ENCODE assay signal across 1 cellular context in genomic region chr21:34073032-34073748, GRCh38.
TF ChIP-seq lines count a peak whose summit lies in the region.

Gene MRPS6, plus strand, starts transcription at chr21:34073578. Its CDS starts 123 bp downstream, at chr21:34073701.
Gene SLC5A3, plus strand, starts transcription at chr21:34073578. Its CDS starts 21,621 bp downstream, at chr21:34095199.

TF ChIP-seq in HepG2, 621 proteins besides CTCF, POLR2A, EP300 and RAD21 (continued from another document and continues in another):
- TF ChIP-seq, protein P1, sequence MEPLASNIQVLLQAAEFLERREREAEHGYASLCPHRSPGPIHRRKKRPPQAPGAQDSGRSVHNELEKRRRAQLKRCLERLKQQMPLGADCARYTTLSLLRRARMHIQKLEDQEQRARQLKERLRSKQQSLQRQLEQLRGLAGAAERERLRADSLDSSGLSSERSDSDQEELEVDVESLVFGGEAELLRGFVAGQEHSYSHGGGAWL (CRISPR knock-in tag; IDR thresholded peaks at IDR 0.05): peak; percentile 40; the same call in 1 of the 2 replicates
- TF ChIP-seq CEBPZ (IDR thresholded peaks at IDR 0.05; ENCODE audit: low read length) (no peak), ZFP82 (CRISPR knock-in tag; IDR thresholded peaks at IDR 0.05; ENCODE audit: borderline replicate concordance) (peak; percentile 39; the same call in 1 of the 2 replicates), NFIC (IDR thresholded peaks at IDR 0.05; ENCODE audit: low read length) (no peak), SMAD9 (CRISPR knock-in tag; IDR thresholded peaks at IDR 0.05) (no peak), RBM22 (optimal IDR thresholded peaks at IDR 0.05; ENCODE audit: low read length) (no peak), ZNF761 (CRISPR knock-in tag; conservative IDR thresholded peaks at IDR 0.05) (no peak), ERF (CRISPR knock-in tag; IDR thresholded peaks at IDR 0.05) (peak; percentile 76), MEIS2 (CRISPR knock-in tag; IDR thresholded peaks at IDR 0.05) (peak; percentile 55; the same call in 1 of the 2 replicates), ZBTB3 (CRISPR knock-in tag; IDR thresholded peaks at IDR 0.05; ENCODE audit: borderline replicate concordance, low read depth) (no peak), MBD4 (IDR thresholded peaks at IDR 0.05; ENCODE audit: borderline replicate concordance, low read length) (no peak), KAT8 (CRISPR knock-in tag; IDR thresholded peaks at IDR 0.05) (0 out of 2 replicates have a peak, but pooled peaks have one; percentile 13), ZNF784 (CRISPR knock-in tag; IDR thresholded peaks at IDR 0.05; ENCODE audit: borderline replicate concordance) (0 out of 2 replicates have a peak, but pooled peaks have one; percentile 30), ZNF354B (CRISPR knock-in tag; IDR thresholded peaks at IDR 0.05) (no peak), CEBPG (CRISPR knock-in tag; IDR thresholded peaks at IDR 0.05) (no peak), HOXA5 (CRISPR knock-in tag; IDR thresholded peaks at IDR 0.05) (peak; percentile 54; the same call in 1 of the 2 replicates), ZNF616 (CRISPR knock-in tag; IDR thresholded peaks at IDR 0.05; ENCODE audit: low read depth) (no peak), PLRG1 (conservative IDR thresholded peaks at IDR 0.05) (no peak), ARID5B (CRISPR knock-in tag; IDR thresholded peaks at IDR 0.05) (peak; percentile 45; the same call in 1 of the 2 replicates), ZSCAN31 (CRISPR knock-in tag; IDR thresholded peaks at IDR 0.05; ENCODE audit: low read depth) (0 out of 2 replicates have a peak, but pooled peaks have one; percentile 48), ZNF234 (CRISPR knock-in tag; conservative IDR thresholded peaks at IDR 0.05) (0 out of 2 replicates have a peak, but pooled peaks have one; percentile 73), ZNF207 (IDR thresholded peaks at IDR 0.05; ENCODE audit: borderline replicate concordance) (no peak), JARID2 (CRISPR knock-in tag; IDR thresholded peaks at IDR 0.05; ENCODE audit: insufficient replicate concordance) (no peak), ZNF576 (CRISPR knock-in tag; IDR thresholded peaks at IDR 0.05) (no peak), MLLT10 (CRISPR knock-in tag; IDR thresholded peaks at IDR 0.05) (no peak), HDAC1 (CRISPR knock-in tag; IDR thresholded peaks at IDR 0.05) (peak; percentile 60), ZNF121 (CRISPR knock-in tag; IDR thresholded peaks at IDR 0.05) (no peak), ZNF687 (CRISPR knock-in tag; IDR thresholded peaks at IDR 0.05) (peak; percentile 82), ZNF629 (CRISPR knock-in tag; conservative IDR thresholded peaks at IDR 0.05) (no peak), ZBTB1 (CRISPR knock-in tag; IDR thresholded peaks at IDR 0.05; ENCODE audit: borderline replicate concordance) (no peak), HDAC2 (CRISPR knock-in tag; IDR thresholded peaks at IDR 0.05) (peak; percentile 28; the same call in 1 of the 2 replicates), SIN3B (IDR thresholded peaks at IDR 0.05; ENCODE audit: low read length) (no peak)
- TF ChIP-seq, protein P2, sequence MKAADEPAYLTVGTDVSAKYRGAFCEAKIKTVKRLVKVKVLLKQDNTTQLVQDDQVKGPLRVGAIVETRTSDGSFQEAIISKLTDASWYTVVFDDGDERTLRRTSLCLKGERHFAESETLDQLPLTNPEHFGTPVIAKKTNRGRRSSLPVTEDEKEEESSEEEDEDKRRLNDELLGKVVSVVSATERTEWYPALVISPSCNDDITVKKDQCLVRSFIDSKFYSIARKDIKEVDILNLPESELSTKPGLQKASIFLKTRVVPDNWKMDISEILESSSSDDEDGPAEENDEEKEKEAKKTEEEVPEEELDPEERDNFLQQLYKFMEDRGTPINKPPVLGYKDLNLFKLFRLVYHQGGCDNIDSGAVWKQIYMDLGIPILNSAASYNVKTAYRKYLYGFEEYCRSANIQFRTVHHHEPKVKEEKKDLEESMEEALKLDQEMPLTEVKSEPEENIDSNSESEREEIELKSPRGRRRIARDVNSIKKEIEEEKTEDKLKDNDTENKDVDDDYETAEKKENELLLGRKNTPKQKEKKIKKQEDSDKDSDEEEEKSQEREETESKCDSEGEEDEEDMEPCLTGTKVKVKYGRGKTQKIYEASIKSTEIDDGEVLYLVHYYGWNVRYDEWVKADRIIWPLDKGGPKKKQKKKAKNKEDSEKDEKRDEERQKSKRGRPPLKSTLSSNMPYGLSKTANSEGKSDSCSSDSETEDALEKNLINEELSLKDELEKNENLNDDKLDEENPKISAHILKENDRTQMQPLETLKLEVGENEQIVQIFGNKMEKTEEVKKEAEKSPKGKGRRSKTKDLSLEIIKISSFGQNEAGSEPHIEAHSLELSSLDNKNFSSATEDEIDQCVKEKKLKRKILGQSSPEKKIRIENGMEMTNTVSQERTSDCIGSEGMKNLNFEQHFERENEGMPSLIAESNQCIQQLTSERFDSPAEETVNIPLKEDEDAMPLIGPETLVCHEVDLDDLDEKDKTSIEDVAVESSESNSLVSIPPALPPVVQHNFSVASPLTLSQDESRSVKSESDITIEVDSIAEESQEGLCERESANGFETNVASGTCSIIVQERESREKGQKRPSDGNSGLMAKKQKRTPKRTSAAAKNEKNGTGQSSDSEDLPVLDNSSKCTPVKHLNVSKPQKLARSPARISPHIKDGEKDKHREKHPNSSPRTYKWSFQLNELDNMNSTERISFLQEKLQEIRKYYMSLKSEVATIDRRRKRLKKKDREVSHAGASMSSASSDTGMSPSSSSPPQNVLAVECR (CRISPR knock-in tag; IDR thresholded peaks at IDR 0.05; ENCODE audit: borderline replicate concordance): peak; percentile 78
- TF ChIP-seq, protein P3, sequence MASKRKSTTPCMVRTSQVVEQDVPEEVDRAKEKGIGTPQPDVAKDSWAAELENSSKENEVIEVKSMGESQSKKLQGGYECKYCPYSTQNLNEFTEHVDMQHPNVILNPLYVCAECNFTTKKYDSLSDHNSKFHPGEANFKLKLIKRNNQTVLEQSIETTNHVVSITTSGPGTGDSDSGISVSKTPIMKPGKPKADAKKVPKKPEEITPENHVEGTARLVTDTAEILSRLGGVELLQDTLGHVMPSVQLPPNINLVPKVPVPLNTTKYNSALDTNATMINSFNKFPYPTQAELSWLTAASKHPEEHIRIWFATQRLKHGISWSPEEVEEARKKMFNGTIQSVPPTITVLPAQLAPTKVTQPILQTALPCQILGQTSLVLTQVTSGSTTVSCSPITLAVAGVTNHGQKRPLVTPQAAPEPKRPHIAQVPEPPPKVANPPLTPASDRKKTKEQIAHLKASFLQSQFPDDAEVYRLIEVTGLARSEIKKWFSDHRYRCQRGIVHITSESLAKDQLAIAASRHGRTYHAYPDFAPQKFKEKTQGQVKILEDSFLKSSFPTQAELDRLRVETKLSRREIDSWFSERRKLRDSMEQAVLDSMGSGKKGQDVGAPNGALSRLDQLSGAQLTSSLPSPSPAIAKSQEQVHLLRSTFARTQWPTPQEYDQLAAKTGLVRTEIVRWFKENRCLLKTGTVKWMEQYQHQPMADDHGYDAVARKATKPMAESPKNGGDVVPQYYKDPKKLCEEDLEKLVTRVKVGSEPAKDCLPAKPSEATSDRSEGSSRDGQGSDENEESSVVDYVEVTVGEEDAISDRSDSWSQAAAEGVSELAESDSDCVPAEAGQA (IDR thresholded peaks at IDR 0.05; ENCODE audit: low read depth): no peak
- TF ChIP-seq, protein P3 (CRISPR knock-in tag; IDR thresholded peaks at IDR 0.05; ENCODE audit: borderline replicate concordance): no peak
